ENCODE assay signal across 9 cellular contexts in genomic region chr14:68822132-68822651, GRCh38. TPM values are rescaled to one million over a fixed set of nuclear protein-coding genes. Genes with fewer than 3 reads are reported as not detected.
DNase-seq lines count a peak whose midpoint lies in the region; ATAC-seq and TF ChIP-seq lines count a peak whose summit lies in the region.
"Had no signal": no experiment of that assay in that cellular context is flagged by ENCODE, and none has a peak within 500 bp of the region (broad histone marks: within the 10 kb centered on the region; RNA-seq: fewer than 3 reads in every experiment).

No MANE protein-coding gene starts in this region.

- peaks cover 40 to 64% (median 54%) of the 10 kb centered on the region in 10 experiments for H3K4me1 ChIP-seq in BLaER1 treated with 17β-estradiol and CSF1 and Interleukin-3, amounts not matched to agents 10 nM and 100 nM
- H3K4me1 ChIP-seq in osteoblast (ENCODE audit: insufficient read depth, low read length), result peaks cover 3% of the 10 kb centered on the region
- peaks cover 0 to 29% (median 5%) of the 10 kb centered on the region in 9 donors for H3K4me1 ChIP-seq in heart right ventricle

- H3K27me3 ChIP-seq in BLaER1 treated with 17β-estradiol and CSF1 and Interleukin-3, amounts not matched to agents 10 nM and 100 nM, result no peaks in the 10 kb centered on the region
- no peaks in the 10 kb centered on the region for H3K27me3 ChIP-seq in osteoblast (ENCODE audit: insufficient read depth, low read length)
- H3K27me3 ChIP-seq in heart right ventricle, result no peaks in the 10 kb centered on the region

- peak overlapping the region in 9 of 11 experiments; percentile 19 to 79 (median 71); a peak in 13 of 22 replicates for H3K4me2 ChIP-seq in BLaER1 treated with 17β-estradiol and CSF1 and Interleukin-3, amounts not matched to agents 10 nM and 100 nM
- H3K4me2 ChIP-seq in osteoblast (ENCODE audit: insufficient read depth, low read length), result no peak overlapping the region

- H3K79me2 ChIP-seq in osteoblast (ENCODE audit: insufficient read depth, low read length), result no peaks in the 10 kb centered on the region

- POLR2A ChIA-PET in T-cell (lab: Charles Lee), result no interaction called here

- H3K4me1 Mint-ChIP-seq in T-cell, result peaks cover 38 to 61% (median 41%) of the 10 kb centered on the region in 3 donors

- peak; percentile 80 for TF ChIP-seq POLR2A in GM18951 (IDR thresholded peaks at IDR 0.05; ENCODE audit: extremely low read depth, insufficient read depth, insufficient read length)

- H3K9me3 Mint-ChIP-seq in T-cell, result no peaks in the 10 kb centered on the region

- 74 to 97% methylated on average over 4 of the region's 4 CpGs for WGBS in heart right ventricle, 2 donors

- ATAC-seq in HG02884 (IDR thresholded peaks at IDR 0.05; ENCODE audit: unreplicated experiment) (peak; percentile 63), T-cell (replicated peaks in 1 of 4) (peak in 2 of 4 experiments; percentile 10 to 18), heart right ventricle (no peak)

- H2AFZ ChIP-seq in osteoblast (ENCODE audit: low read length), result no peak overlapping the region

- CTCF ChIA-PET in T-cell (lab: Charles Lee), result interaction anchor here in 1 of 2 donors (0.6 kb wide), 1 partner anchor 139 kb away, joined by 6 read pairs; no protein-coding TSS in a partner anchor

- no peaks in the 10 kb centered on the region for H4K20me1 ChIP-seq in BLaER1 treated with 17β-estradiol and CSF1 and Interleukin-3, amounts not matched to agents 10 nM and 100 nM
- H4K20me1 ChIP-seq in osteoblast (ENCODE audit: insufficient read depth, low read length), result no peaks in the 10 kb centered on the region

- H3K9ac ChIP-seq in BLaER1 treated with 17β-estradiol and CSF1 and Interleukin-3, amounts not matched to agents 10 nM and 100 nM, result no peak overlapping the region

- TF ChIP-seq CTCF in osteoblast (IDR thresholded peaks at IDR 0.05; ENCODE audit: extremely low read depth, low read depth, low read length) (no peak), heart right ventricle (IDR thresholded peaks at IDR 0.05) (no peak)

- H3K27me3 Mint-ChIP-seq in T-cell, result no peaks in the 10 kb centered on the region

- in situ Hi-C loops in GM18951 (cut with MboI; ENCODE audit: low sequenced_read_pairs, unreplicated experiment), result loop anchor here (25.0 kb wide), 1 partner anchor 885 kb away; no protein-coding TSS in a partner anchor

- peak overlapping the region; percentile 79 to 80 for H3K27ac Mint-ChIP-seq in T-cell

- H3K4me3 Mint-ChIP-seq in T-cell, result peak overlapping the region in 1 of 3 donors; percentile 32

- DNase-seq in T-cell (no peak), osteoblast (ENCODE audit: insufficient read length, low spot score, missing footprints) (no peak), retina (no peak), inferior parietal cortex (ENCODE audit: extremely low spot score) (no peak), heart right ventricle (no peak)

- no peaks in the 10 kb centered on the region for H3K9me3 ChIP-seq in BLaER1 treated with 17β-estradiol and CSF1 and Interleukin-3, amounts not matched to agents 10 nM and 100 nM (replicated peaks in 1 of 11)
- H3K9me3 ChIP-seq in osteoblast (ENCODE audit: low read depth, low read length) (no peaks in the 10 kb centered on the region), heart right ventricle (no peaks in the 10 kb centered on the region)

- 0 out of 22 replicates have a peak overlapping the region, but pooled peaks of 1 of the 11 experiments have one; percentile 42 for H3K27ac ChIP-seq in BLaER1 treated with 17β-estradiol and CSF1 and Interleukin-3, amounts not matched to agents 10 nM and 100 nM
- H3K27ac ChIP-seq in osteoblast (ENCODE audit: low read depth, low read length) (no peak overlapping the region), heart right ventricle (no peak overlapping the region)
- H3K27ac ChIP-seq: VCaP had no signal

- H3K36me3 ChIP-seq in BLaER1 treated with 17β-estradiol and CSF1 and Interleukin-3, amounts not matched to agents 10 nM and 100 nM, result no peaks in the 10 kb centered on the region
- H3K36me3 ChIP-seq in osteoblast (ENCODE audit: insufficient read depth, low read length) (no peaks in the 10 kb centered on the region), heart right ventricle (no peaks in the 10 kb centered on the region)

- H3K4me3 ChIP-seq in BLaER1 treated with 17β-estradiol and CSF1 and Interleukin-3, amounts not matched to agents 10 nM and 100 nM, result no peak overlapping the region
- H3K4me3 ChIP-seq in osteoblast (ENCODE audit: insufficient read depth, low read length) (no peak overlapping the region), heart right ventricle (no peak overlapping the region)

- H3K36me3 Mint-ChIP-seq in T-cell, result no peaks in the 10 kb centered on the region

- intact Hi-C loops in heart right ventricle (cut with DNase I), result loop anchor here in 6 of 10 donors (5.0 to 10.0 kb wide), 7 partner anchors 880 to 987 kb away; no protein-coding TSS in a partner anchor

RNA-seq across cellular contexts. Expression of gene ZFP36L1, which starts 29.3 kb away (rescaled TPM):
- total RNA-seq in T-cell (100 to 1,000 TPM; 123 to 253 (median 233) TPM), osteoblast (46.7 and 47.1 TPM in 2 replicates), heart right ventricle (100 to 1,000 TPM in 2 of 10 donors, 10 to 100 TPM in 8; 46.5 to 127 (median 55.3) TPM)
- 10 to 100 TPM; 40.8 to 41.1 TPM for polyA plus RNA-seq in heart right ventricle
